ENCODE assay signal across 10 cellular contexts in genomic region chr20:47276856-47277541, GRCh38.
DNase-seq lines count a peak whose midpoint lies in the region; ATAC-seq and TF ChIP-seq lines count a peak whose summit lies in the region.
"Had no signal": no experiment of that assay in that cellular context is flagged by ENCODE, and none has a peak within 500 bp of the region (broad histone marks: within the 10 kb centered on the region; RNA-seq: fewer than 3 reads in every experiment).

No MANE protein-coding gene starts in this region.

- H4K8ac ChIP-seq in H9 (replicated peaks; ENCODE audit: insufficient read length, low read depth, low read length): no peak overlapping the region

- no CpG with 5 or more reads among the region's 8 CpGs for WGBS in H9 (ENCODE audit: extremely low coverage, insufficient read length, low lambda C conversion rate)

- H3K56ac ChIP-seq in H9 (ENCODE audit: insufficient read length, low read depth, low read length): no peak overlapping the region

- H3K4me2 ChIP-seq in H9 (ENCODE audit: insufficient read depth, insufficient read length, low read length): no peak overlapping the region

- no peaks in the 10 kb centered on the region for H3K27me3 ChIP-seq in H9 (ENCODE audit: insufficient read depth, low read length)

- no peak overlapping the region; a peak in 1 of 5 replicates for H3K4me3 Mint-ChIP-seq in H9
- H3K4me3 Mint-ChIP-seq in stimulated activated effector memory CD8-positive, alpha-beta T cell treated with anti-CD3 and anti-CD28 coated beads, Interleukin-12 subunit alpha, Interleukin-12 subunit beta, amount 100 ng/mL, for 72 hours: no peak overlapping the region
- H3K4me3 Mint-ChIP-seq: activated naive CD4-positive, alpha-beta T cell treated with anti-CD3 and anti-CD28 coated beads, Interleukin-2, amount 10 ng/mL, durations not matched to agents 7 days and 5 days; stimulated activated naive CD8-positive, alpha-beta T cell treated with anti-CD3 and anti-CD28 coated beads, Interleukin-15, Interleukin-2, amounts not matched to agents 100 ng/mL and 50 ng/mL, for 24 hours had no signal

- peaks cover 48 to 92% (median 89%) of the 10 kb centered on the region in 3 experiments for H3K36me3 Mint-ChIP-seq in H9 (ENCODE audit: insufficient read depth in 1 of 3, low read depth in 3 of 3)
- peaks cover 95% of the 10 kb centered on the region for H3K36me3 Mint-ChIP-seq in stimulated activated effector memory CD8-positive, alpha-beta T cell treated with anti-CD3 and anti-CD28 coated beads, Interleukin-12 subunit alpha, Interleukin-12 subunit beta, amount 100 ng/mL, for 72 hours

- peaks cover 19 to 36% of the 10 kb centered on the region in 2 experiments for H3K4me1 Mint-ChIP-seq in H9
- H3K4me1 Mint-ChIP-seq in stimulated activated effector memory CD8-positive, alpha-beta T cell treated with anti-CD3 and anti-CD28 coated beads, Interleukin-12 subunit alpha, Interleukin-12 subunit beta, amount 100 ng/mL, for 72 hours: peaks cover 55% of the 10 kb centered on the region

- no peak overlapping the region for H3K4ac ChIP-seq in H9 (ENCODE audit: low read depth, low read length)

- ATAC-seq in left ventricle myocardium superior (peak; percentile 69), GM21723 (IDR thresholded peaks at IDR 0.05; ENCODE audit: unreplicated experiment) (no peak), GM21360 (IDR thresholded peaks at IDR 0.05; ENCODE audit: unreplicated experiment) (no peak)
- ATAC-seq in stimulated activated effector memory CD8-positive, alpha-beta T cell treated with anti-CD3 and anti-CD28 coated beads, Interleukin-12 subunit alpha, Interleukin-12 subunit beta, amount 100 ng/mL, for 72 hours: no peak

- H3T11ph ChIP-seq in H9 (ENCODE audit: low read length): no peak overlapping the region

- H3K23me2 ChIP-seq in H9 (ENCODE audit: insufficient read length, low read depth, low read length, poor library complexity, severe bottlenecking): no peaks in the 10 kb centered on the region

- no peak overlapping the region for H2BK15ac ChIP-seq in H9 (ENCODE audit: low read depth, low read length)

- DNase-seq in H9: no peak
- DNase-seq in left ventricle myocardium superior: peak; percentile 79
- DNase-seq in stimulated activated effector memory CD8-positive, alpha-beta T cell treated with anti-CD3 and anti-CD28 coated beads, Interleukin-12 subunit alpha, Interleukin-12 subunit beta, amount 100 ng/mL, for 72 hours (ENCODE audit: low spot score in 2 of 2): no peak
- DNase-seq in effector CD8-positive, alpha-beta T cell (lab: John Stamatoyannopoulos, UW): no peak
- no peak for DNase-seq in NCI-H2196 treated with DMSO at 0.1 percent for 48 hours (lab: John Stamatoyannopoulos, UW; ENCODE audit: unreplicated experiment)
- DNase-seq: activated naive CD4-positive, alpha-beta T cell treated with anti-CD3 and anti-CD28 coated beads, Interleukin-2, amount 10 ng/mL, durations not matched to agents 7 days and 5 days had no signal

- H2AFZ ChIP-seq in H9 (ENCODE audit: low read length): no peak overlapping the region

- H3K4me1 ChIP-seq in H9 (ENCODE audit: insufficient read depth, low read length): no peaks in the 10 kb centered on the region; the same call in 1 of the 2 replicates

- H3K9me3 ChIP-seq in H9 (ENCODE audit: control insufficient read depth, low read depth, low read length): no peaks in the 10 kb centered on the region

- no peaks in the 10 kb centered on the region for H3K9me3 Mint-ChIP-seq in H9
- H3K9me3 Mint-ChIP-seq in stimulated activated effector memory CD8-positive, alpha-beta T cell treated with anti-CD3 and anti-CD28 coated beads, Interleukin-12 subunit alpha, Interleukin-12 subunit beta, amount 100 ng/mL, for 72 hours: no peaks in the 10 kb centered on the region
- H3K9me3 Mint-ChIP-seq: activated naive CD4-positive, alpha-beta T cell treated with anti-CD3 and anti-CD28 coated beads, Interleukin-2, amount 10 ng/mL, durations not matched to agents 7 days and 5 days; stimulated activated naive CD8-positive, alpha-beta T cell treated with anti-CD3 and anti-CD28 coated beads, Interleukin-15, Interleukin-2, amounts not matched to agents 100 ng/mL and 50 ng/mL, for 24 hours had no signal

- H2BK20ac ChIP-seq in H9 (ENCODE audit: low read depth, low read length, poor library complexity, severe bottlenecking): no peak overlapping the region

- H3K27ac ChIP-seq in H9 (ENCODE audit: insufficient read length, low read depth, low read length): no peak overlapping the region
- H3K27ac ChIP-seq in angular gyrus (ENCODE audit: low read depth, low read length): peak overlapping the region; percentile 59

- H2BK120ac ChIP-seq in H9 (ENCODE audit: low read depth, low read length, poor library complexity, severe bottlenecking): no peak overlapping the region

- H3K9ac ChIP-seq in H9 (ENCODE audit: extremely low read depth, insufficient read length, low read length): no peak overlapping the region

- H3K27ac Mint-ChIP-seq in H9: peak overlapping the region in 2 of 3 experiments; percentile 82 to 95; a peak in 5 of 7 replicates
- peak overlapping the region; percentile 97 for H3K27ac Mint-ChIP-seq in stimulated activated effector memory CD8-positive, alpha-beta T cell treated with anti-CD3 and anti-CD28 coated beads, Interleukin-12 subunit alpha, Interleukin-12 subunit beta, amount 100 ng/mL, for 72 hours
- H3K27ac Mint-ChIP-seq: activated naive CD4-positive, alpha-beta T cell treated with anti-CD3 and anti-CD28 coated beads, Interleukin-2, amount 10 ng/mL, durations not matched to agents 7 days and 5 days had no signal

- H4K20me1 ChIP-seq in H9 (ENCODE audit: control insufficient read depth, insufficient read depth, insufficient read length): no peaks in the 10 kb centered on the region

- no peak overlapping the region for H3K18ac ChIP-seq in H9 (ENCODE audit: insufficient read length, low read depth, low read length)

- no peak overlapping the region for H2BK12ac ChIP-seq in H9 (ENCODE audit: insufficient read length, low read depth, low read length)

- H2AK5ac ChIP-seq in H9 (ENCODE audit: insufficient read length, low read length): no peak overlapping the region

- H3K79me2 ChIP-seq in H9 (ENCODE audit: insufficient read depth, low read length): peaks cover 2% of the 10 kb centered on the region; the same call in 1 of the 2 replicates

- H3K27me3 Mint-ChIP-seq in H9 (ENCODE audit: low read depth): no peaks in the 10 kb centered on the region
- H3K27me3 Mint-ChIP-seq: activated naive CD4-positive, alpha-beta T cell treated with anti-CD3 and anti-CD28 coated beads, Interleukin-2, amount 10 ng/mL, durations not matched to agents 7 days and 5 days; stimulated activated naive CD8-positive, alpha-beta T cell treated with anti-CD3 and anti-CD28 coated beads, Interleukin-15, Interleukin-2, amounts not matched to agents 100 ng/mL and 50 ng/mL, for 24 hours had no signal

- peaks cover 6% of the 10 kb centered on the region for H3K79me1 ChIP-seq in H9 (ENCODE audit: insufficient read depth, low read depth, low read length, poor library complexity, severe bottlenecking)

- intact Hi-C loops in left ventricle myocardium superior (cut with micrococcal nuclease): no loop called here

- H2BK5ac ChIP-seq in H9 (ENCODE audit: insufficient read length, low read length): no peak overlapping the region

- no peak overlapping the region for H3K23ac ChIP-seq in H9 (ENCODE audit: insufficient read length, low read depth, low read length)

- H3K14ac ChIP-seq in H9 (ENCODE audit: insufficient read depth, low read length): no peak overlapping the region

- no peak for TF ChIP-seq CTCF in H9 (conservative IDR thresholded peaks at IDR 0.05)

- H4K91ac ChIP-seq in H9 (ENCODE audit: insufficient read length, low read depth, low read length): no peak overlapping the region

- no peak overlapping the region for H4K5ac ChIP-seq in H9 (ENCODE audit: insufficient read length, low read depth, low read length)
